22 cellular contexts compared by ENCODE assay signal in the genomic region with DNA sequence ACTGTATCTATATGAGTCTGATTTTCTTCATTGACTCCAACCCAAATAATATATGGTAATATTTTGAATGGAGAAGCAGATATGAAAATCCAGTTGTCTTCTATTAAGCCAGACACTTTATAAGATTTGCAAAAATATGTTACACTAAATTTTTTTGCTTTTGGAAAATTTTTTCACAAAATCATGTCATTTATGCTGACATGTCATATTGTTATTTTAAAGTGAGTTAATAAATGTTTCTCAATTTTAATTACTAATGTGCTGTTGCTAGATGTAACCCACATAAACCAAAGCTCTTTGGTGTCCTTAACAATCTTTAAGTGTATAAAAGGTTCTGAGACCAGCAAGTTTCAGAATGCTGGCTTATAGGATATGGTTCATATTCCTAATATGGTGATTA.
DNase-seq lines count a peak whose midpoint lies in the region; ATAC-seq, FAIRE-seq and TF ChIP-seq lines count a peak whose summit lies in the region.
"Had no signal": no experiment of that assay in that cellular context is flagged by ENCODE, and none has a peak within 500 bp of the region (broad histone marks: within the 10 kb centered on the region; RNA-seq: fewer than 3 reads in every experiment).

No MANE protein-coding gene starts in this region.

- TF ChIP-seq CTCF in GM12865 (IDR thresholded peaks at IDR 0.05; ENCODE audit: insufficient read depth, low read depth, low read length, missing control alignments): no peak
- TF ChIP-seq CTCF in MM.1S (IDR thresholded peaks at IDR 0.05; ENCODE audit: low read length): no peak
- no peak for TF ChIP-seq CTCF in GM12878 (IDR thresholded peaks at IDR 0.05 in 2 of 3, conservative IDR thresholded peaks at IDR 0.05 in 1 of 3; ENCODE audit: control insufficient read depth in 2 of 3, extremely low read depth in 1 of 3, insufficient read depth in 1 of 3, low read depth in 3 of 3, low read length in 3 of 3)

- H3K9me3 ChIP-seq in MM.1S (replicated peaks; ENCODE audit: insufficient read depth, low read length): no peaks in the 10 kb centered on the region
- peaks cover 3% of the 10 kb centered on the region for H3K9me3 ChIP-seq in GM12878 (replicated peaks; ENCODE audit: control insufficient read depth, insufficient read depth, low read length)
- no peaks in the 10 kb centered on the region for H3K9me3 ChIP-seq in CD8-positive, alpha-beta memory T cell (ENCODE audit: low read length)
- H3K9me3 ChIP-seq: BE2C, MG63 had no signal

- DNase-seq in GM12865 (ENCODE audit: low read depth): no peak
- DNase-seq in MM.1S: no peak
- no peak for DNase-seq in GM12878 (ENCODE audit: low read depth, low spot score)
- no peak for DNase-seq in CD8-positive, alpha-beta memory T cell
- no peak for DNase-seq in dedifferentiated amniotic fluid mesenchymal stem cell (ENCODE audit: extremely low spot score)
- no peak for DNase-seq in head of caudate nucleus
- DNase-seq: BE2C; CD8-positive, alpha-beta T cell; DMS79 treated with DMSO at 0.1 percent for 48 hours; KBM-7; MG63; NCI-H1092 treated with DMSO at 0.1 percent for 48 hours; NCI-H1694; NCI-H510A treated with DMSO at 0.1 percent for 48 hours; NCI-H82; SHP77 treated with DMSO at 0.1 percent for 48 hours had no signal

- peaks cover 10 to 32% (median 26%) of the 10 kb centered on the region in 3 donors for H3K4me1 Mint-ChIP-seq in CD8-positive, alpha-beta memory T cell

- no peak overlapping the region for H3K4me3 Mint-ChIP-seq in CD8-positive, alpha-beta memory T cell
- H3K4me3 Mint-ChIP-seq: CD8-positive, alpha-beta T cell had no signal

- 0 out of 2 replicates have a peak overlapping the region, but pooled peaks have one; percentile 9 for H2AFZ ChIP-seq in MM.1S (ENCODE audit: low read length)
- H2AFZ ChIP-seq in GM12878 (ENCODE audit: control insufficient read depth, low read depth, low read length): no peak overlapping the region

- CTCF ChIA-PET in GM12878 (lab: Yijun Ruan, JAX): interaction anchor here (0.6 to 3.1 kb wide), 5 partner anchors 14 to 557 kb away, joined by 3 to 30 read pairs (median 4); no protein-coding TSS in a partner anchor
- CTCF ChIA-PET in CD8-positive, alpha-beta memory T cell (lab: Charles Lee): no interaction called here

- peaks cover 24% of the 10 kb centered on the region for H3F3A ChIP-seq in MM.1S (ENCODE audit: insufficient read depth, low read length)

- no peaks in the 10 kb centered on the region for H3K27me3 Mint-ChIP-seq in CD8-positive, alpha-beta memory T cell

- RAD21 ChIA-PET in GM12878 (lab: Charles Lee; ENCODE audit: unreplicated experiment): interaction anchor here (1.0 to 4.2 kb wide), 7 partner anchors 9 to 143 kb away, joined by 4 to 43 read pairs (median 7); partner anchors contain the start of genes HS2ST1 and SELENOF

- SMC1A ChIA-PET in GM12878 (lab: Charles Lee; ENCODE audit: uncharacterized antibody, unreplicated experiment): interaction anchor here (0.7 to 5.3 kb wide), 11 partner anchors 8 to 667 kb away, joined by 3 to 65 read pairs (median 5); partner anchors contain the start of genes HS2ST1 and SELENOF

- intact Hi-C loops in GM12878 (cut with micrococcal nuclease; ENCODE audit: unreplicated experiment) (loop anchor here (2.0 kb wide), 1 partner anchor 142 kb away; the partner anchor contains the start of genes HS2ST1 and SELENOF), head of caudate nucleus (cut with DNase I) (no loop called here)

- no peak for TF ChIP-seq POLR2A in GM12878 (IDR thresholded peaks at IDR 0.05; ENCODE audit: low read depth, low read length)

- FAIRE-seq in GM12878 (lab: Jason Lieb, UNC): no peak
- FAIRE-seq: D721Med, G401.6, H54, HTR-8/SVneo had no signal

- peak overlapping the region; percentile 20; the same call in 1 of the 2 replicates for H3K9ac ChIP-seq in MM.1S (ENCODE audit: low read length)
- H3K9ac ChIP-seq in GM12878 (ENCODE audit: control insufficient read depth, insufficient read depth, low read length): peak overlapping the region; percentile 66

- POLR2A ChIA-PET in GM12878 (lab: Charles Lee): interaction anchor here (1.1 to 4.2 kb wide), 3 partner anchors 12 to 143 kb away, joined by 4 to 34 read pairs (median 30); partner anchors contain the start of genes HS2ST1 and SELENOF
- POLR2A ChIA-PET in CD8-positive, alpha-beta memory T cell (lab: Charles Lee): no interaction called here

- H3K4me3 ChIP-seq in GM12865 (ENCODE audit: low read depth, low read length) (peak overlapping the region; percentile 43), MM.1S (ENCODE audit: low read length) (peak overlapping the region; percentile 22; the same call in 1 of the 2 replicates), GM12878 (no peak overlapping the region; the same call in 1 of the 2 replicates)
- H3K4me3 ChIP-seq in CD8-positive, alpha-beta memory T cell (ENCODE audit: low read length): no peak overlapping the region
- H3K4me3 ChIP-seq: MG63 had no signal

- H4K20me1 ChIP-seq in MM.1S (ENCODE audit: insufficient read depth, low read length) (no peaks in the 10 kb centered on the region), GM12878 (ENCODE audit: control insufficient read depth, insufficient read depth) (no peaks in the 10 kb centered on the region)

- in situ Hi-C loops in GM12878 (cut with MboI): loop anchor here (10.0 kb wide), 1 partner anchor 142 kb away; the partner anchor contains the start of genes HS2ST1 and SELENOF

- ATAC-seq in GM12878: no peak
- ATAC-seq in GM18520 (IDR thresholded peaks at IDR 0.05; ENCODE audit: unreplicated experiment): no peak
- ATAC-seq: CD8-positive, alpha-beta T cell had no signal

- TF ChIP-seq EP300 in GM12878 (IDR thresholded peaks at IDR 0.05; ENCODE audit: borderline replicate concordance in 1 of 2, control insufficient read depth in 1 of 2, low read depth in 2 of 2, low read length in 2 of 2): no peak

- H3K36me3 Mint-ChIP-seq in CD8-positive, alpha-beta memory T cell: peaks cover 0 to 4% (median 0%) of the 10 kb centered on the region in 3 donors
- H3K36me3 Mint-ChIP-seq: CD8-positive, alpha-beta T cell had no signal

- H3K36me3 ChIP-seq in MM.1S (replicated peaks; ENCODE audit: insufficient read depth, low read length) (no peaks in the 10 kb centered on the region), GM12878 (ENCODE audit: control insufficient read depth in 2 of 2, insufficient read depth in 2 of 2, low read length in 1 of 2) (no peaks in the 10 kb centered on the region)
- H3K36me3 ChIP-seq in CD8-positive, alpha-beta memory T cell (ENCODE audit: insufficient read depth, low read length): no peaks in the 10 kb centered on the region
- H3K36me3 ChIP-seq: BE2C, MG63 had no signal

- H3K4me2 ChIP-seq in MM.1S (ENCODE audit: low read depth, low read length) (peak overlapping the region; percentile 33), GM12878 (ENCODE audit: control insufficient read depth, insufficient read depth) (peak overlapping the region; percentile 84)

- no peak overlapping the region for H3K27ac Mint-ChIP-seq in CD8-positive, alpha-beta memory T cell
- H3K27ac Mint-ChIP-seq: CD8-positive, alpha-beta T cell had no signal

- H3K9me2 ChIP-seq in MM.1S (replicated peaks; ENCODE audit: insufficient read depth, low read length): no peaks in the 10 kb centered on the region

- H3K4me1 ChIP-seq in MM.1S (ENCODE audit: low read length): peaks cover 40% of the 10 kb centered on the region
- H3K4me1 ChIP-seq in GM12878 (ENCODE audit: control insufficient read depth, insufficient read depth, low read length): peaks cover 26% of the 10 kb centered on the region
- H3K4me1 ChIP-seq in CD8-positive, alpha-beta memory T cell (ENCODE audit: insufficient read depth, low read length): no peaks in the 10 kb centered on the region
- H3K4me1 ChIP-seq: BE2C had no signal

- H3K79me2 ChIP-seq in MM.1S (ENCODE audit: low read length) (peaks cover 10% of the 10 kb centered on the region), GM12878 (ENCODE audit: control insufficient read depth, insufficient read depth, low read length) (peaks cover 56% of the 10 kb centered on the region)

- H3K27me3 ChIP-seq in MM.1S (replicated peaks; ENCODE audit: insufficient read depth, low read length): no peaks in the 10 kb centered on the region
- H3K27me3 ChIP-seq in GM12878 (replicated peaks in 1 of 2; ENCODE audit: control insufficient read depth in 2 of 2, insufficient read depth in 2 of 2, low read length in 1 of 2): no peaks in the 10 kb centered on the region
- H3K27me3 ChIP-seq in CD8-positive, alpha-beta memory T cell (ENCODE audit: insufficient read depth, low read length, poor library complexity, severe bottlenecking): no peaks in the 10 kb centered on the region
- H3K27me3 ChIP-seq: BE2C, MG63 had no signal

- no TSS peak for BruUV-seq in GM12878 (replicated peaks; lab: Mats Ljungman, UMichigan)

- TF ChIP-seq RAD21 in GM12878 (IDR thresholded peaks at IDR 0.05; ENCODE audit: insufficient read depth, low read depth, low read length): no peak

- no peaks in the 10 kb centered on the region for H3K9me3 Mint-ChIP-seq in CD8-positive, alpha-beta memory T cell
- H3K9me3 Mint-ChIP-seq: CD8-positive, alpha-beta T cell had no signal

- H3K27ac ChIP-seq in MM.1S (ENCODE audit: low read length) (peak overlapping the region; percentile 91; the same call in 1 of the 2 replicates), GM12878 (ENCODE audit: control insufficient read depth, insufficient read depth) (peak overlapping the region; percentile 85)
- H3K27ac ChIP-seq in CD8-positive, alpha-beta memory T cell (ENCODE audit: low read depth, low read length): no peak overlapping the region
- H3K27ac ChIP-seq: HL-60 had no signal

TF ChIP-seq in GM12878, 131 proteins besides CTCF, POLR2A, EP300 and RAD21 (continues in another document):
- TF ChIP-seq RELA (IDR thresholded peaks at IDR 0.05; ENCODE audit: borderline replicate concordance, partially characterized antibody) (no peak), SMAD5 (IDR thresholded peaks at IDR 0.05; ENCODE audit: low read depth) (no peak), ATF7 (IDR thresholded peaks at IDR 0.05; ENCODE audit: low read depth) (no peak)

Comparison
In these comparisons a context has a peak if more than half of its experiments do, and no peak if none do; other contexts are left out.
1. H3K4me3 ChIP-seq: peak in GM12865 (single experiment) and MM.1S (single experiment); none in GM12878 (single experiment) and CD8-positive, alpha-beta memory T cell (single experiment).